1 cellular context compared by ENCODE assay signal in genomic region chr11:75516886-75517285, GRCh38.
TF ChIP-seq lines count a peak whose summit lies in the region.

No MANE protein-coding gene starts in this region.

TF ChIP-seq in HepG2, 621 proteins besides CTCF, POLR2A, EP300 and RAD21:
- TF ChIP-seq ZNF713 (CRISPR knock-in tag; IDR thresholded peaks at IDR 0.05) (no peak), THAP8 (CRISPR knock-in tag; IDR thresholded peaks at IDR 0.05; ENCODE audit: borderline replicate concordance) (no peak), ZMYM4 (CRISPR knock-in tag; IDR thresholded peaks at IDR 0.05) (no peak), HOXA9 (CRISPR knock-in tag; IDR thresholded peaks at IDR 0.05; ENCODE audit: borderline replicate concordance) (no peak), WIZ (CRISPR knock-in tag; IDR thresholded peaks at IDR 0.05) (no peak)
